In the genomic region with DNA sequence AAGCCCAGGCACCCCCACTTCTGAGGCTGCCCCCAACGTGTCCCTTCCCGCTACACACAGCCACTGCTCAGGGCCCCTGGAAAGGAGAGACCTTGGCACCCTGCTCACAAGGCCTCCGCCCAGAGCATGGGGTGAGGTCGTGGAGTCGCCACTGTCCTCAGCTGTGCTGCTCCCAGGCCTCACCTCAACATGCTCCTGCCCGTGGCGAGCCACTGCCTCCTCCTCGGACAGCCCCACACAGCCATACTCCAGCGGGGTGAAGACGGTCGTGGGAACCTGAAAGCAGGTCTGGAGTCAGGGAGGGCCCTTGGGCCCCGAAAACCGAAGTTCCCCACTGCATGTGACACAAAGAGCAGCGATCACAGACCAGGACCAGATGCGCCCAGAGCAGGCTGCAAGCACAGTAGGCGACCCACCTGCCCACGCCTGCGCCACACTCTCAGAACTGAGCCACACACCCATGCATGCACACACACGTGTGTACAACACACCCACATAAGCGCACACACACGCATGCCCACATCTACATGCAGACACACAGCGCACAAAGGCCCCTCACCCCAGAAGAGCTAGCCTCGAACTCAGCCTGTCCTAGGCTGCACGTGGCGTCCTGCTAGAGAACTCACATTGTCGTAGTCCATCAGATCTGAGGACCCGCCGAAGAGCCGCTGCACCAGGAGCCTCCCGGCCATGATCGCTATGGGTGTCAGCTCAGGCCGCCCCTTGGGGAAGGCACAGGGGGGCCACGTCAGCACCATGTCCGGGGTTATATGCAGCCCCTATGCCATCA, we compare ENCODE assay signal across 11 cellular contexts. TPM values are rescaled to one million over a fixed set of nuclear protein-coding genes. Genes with fewer than 3 reads are reported as not detected.
DNase-seq lines count a peak whose midpoint lies in the region; ATAC-seq, FAIRE-seq and TF ChIP-seq lines count a peak whose summit lies in the region.
"Had no signal": no experiment of that assay in that cellular context is flagged by ENCODE, and none has a peak within 500 bp of the region (broad histone marks: within the 10 kb centered on the region; RNA-seq: fewer than 3 reads in every experiment).

No MANE protein-coding gene starts in this region.

- DNase-seq in GM12891 (ENCODE audit: insufficient read length, low spot score) (peak; percentile 19), Peyer's patch (peak in 2 of 3 donors; percentile 40 to 42), right cardiac atrium (peak; percentile 9 to 49 (median 34)), T-helper 9 cell (no peak), OCI-M1 (lab: John Stamatoyannopoulos, UW) (no peak)
- no peak for DNase-seq in activated CD4-positive, alpha-beta memory T cell treated with anti-CD3 and anti-CD28 coated beads, Interleukin-2, amount 10 ng/mL, durations not matched to agents 7 days and 5 days
- DNase-seq: T-helper 2 cell had no signal

- H3K4me3 Mint-ChIP-seq in activated CD4-positive, alpha-beta memory T cell treated with anti-CD3 and anti-CD28 coated beads, Interleukin-2, amount 10 ng/mL, durations not matched to agents 7 days and 5 days = no peak overlapping the region
- H3K4me3 Mint-ChIP-seq: activated T-helper 1 cell treated with anti-CD3 and anti-CD28 coated beads, Interleukin-12 subunit alpha, Interleukin-12 subunit beta, Interleukin-2, Interleukin-4 antibody, amounts not matched to agents 30 ng/mL and 10 ng/mL and 1 ng/mL, durations not matched to agents 14 hours and 24 hours and 36 hours had no signal

- H3K4me1 ChIP-seq in Peyer's patch = peaks cover 0 to 11% (median 0%) of the 10 kb centered on the region in 4 donors
- H3K4me1 ChIP-seq in right cardiac atrium (ENCODE audit: control insufficient read depth, insufficient read depth, low read length) = no peaks in the 10 kb centered on the region
- H3K4me1 ChIP-seq in rectal smooth muscle tissue (ENCODE audit: control insufficient read depth, insufficient read depth, low read length) = peaks cover 16% of the 10 kb centered on the region

- intact Hi-C loops in right cardiac atrium (cut with DNase I) = no loop called here

- no peaks in the 10 kb centered on the region for H3K27me3 Mint-ChIP-seq in activated CD4-positive, alpha-beta memory T cell treated with anti-CD3 and anti-CD28 coated beads, Interleukin-2, amount 10 ng/mL, durations not matched to agents 7 days and 5 days

- no peak overlapping the region for H3K9ac ChIP-seq in rectal smooth muscle tissue (ENCODE audit: low read length)
- H3K9ac ChIP-seq: KMS-11 had no signal

- no peak overlapping the region for H3K27ac Mint-ChIP-seq in activated CD4-positive, alpha-beta memory T cell treated with anti-CD3 and anti-CD28 coated beads, Interleukin-2, amount 10 ng/mL, durations not matched to agents 7 days and 5 days
- H3K27ac Mint-ChIP-seq: activated T-helper 1 cell treated with anti-CD3 and anti-CD28 coated beads, Interleukin-12 subunit alpha, Interleukin-12 subunit beta, Interleukin-2, Interleukin-4 antibody, amounts not matched to agents 30 ng/mL and 10 ng/mL and 1 ng/mL, durations not matched to agents 14 hours and 24 hours and 36 hours had no signal

- no peak for TF ChIP-seq CTCF in Peyer's patch (IDR thresholded peaks at IDR 0.05)

- H3K4me1 Mint-ChIP-seq in activated CD4-positive, alpha-beta memory T cell treated with anti-CD3 and anti-CD28 coated beads, Interleukin-2, amount 10 ng/mL, durations not matched to agents 7 days and 5 days = no peaks in the 10 kb centered on the region

- no peak overlapping the region for H3K27ac ChIP-seq in Peyer's patch
- H3K27ac ChIP-seq in right cardiac atrium (ENCODE audit: low read length) = no peak overlapping the region
- H3K27ac ChIP-seq in rectal smooth muscle tissue (ENCODE audit: low read depth, low read length) = peak overlapping the region; percentile 19
- H3K27ac ChIP-seq: KMS-11 had no signal

- WGBS in right cardiac atrium = 94% methylated on average over 34 of the region's 34 CpGs

- no peaks in the 10 kb centered on the region for H3K36me3 Mint-ChIP-seq in activated CD4-positive, alpha-beta memory T cell treated with anti-CD3 and anti-CD28 coated beads, Interleukin-2, amount 10 ng/mL, durations not matched to agents 7 days and 5 days (ENCODE audit: low read depth)

- H3K36me3 ChIP-seq in Peyer's patch = peaks cover 0 to 5% (median 0%) of the 10 kb centered on the region in 3 donors
- no peaks in the 10 kb centered on the region for H3K36me3 ChIP-seq in rectal smooth muscle tissue (ENCODE audit: control insufficient read depth, insufficient read depth, low read length)

- no peaks in the 10 kb centered on the region for H3K9me3 ChIP-seq in Peyer's patch
- H3K9me3 ChIP-seq in right cardiac atrium (ENCODE audit: control insufficient read depth, low read length) = no peaks in the 10 kb centered on the region

- CTCF ChIA-PET in activated CD4-positive, alpha-beta memory T cell treated with anti-CD3 and anti-CD28 coated beads, Interleukin-2, amount 10 ng/mL, durations not matched to agents 7 days and 5 days (lab: Charles Lee) = no interaction called here

- H3K9me3 Mint-ChIP-seq in activated CD4-positive, alpha-beta memory T cell treated with anti-CD3 and anti-CD28 coated beads, Interleukin-2, amount 10 ng/mL, durations not matched to agents 7 days and 5 days = no peaks in the 10 kb centered on the region
- H3K9me3 Mint-ChIP-seq: activated T-helper 1 cell treated with anti-CD3 and anti-CD28 coated beads, Interleukin-12 subunit alpha, Interleukin-12 subunit beta, Interleukin-2, Interleukin-4 antibody, amounts not matched to agents 30 ng/mL and 10 ng/mL and 1 ng/mL, durations not matched to agents 14 hours and 24 hours and 36 hours had no signal

- POLR2A ChIA-PET in activated CD4-positive, alpha-beta memory T cell treated with anti-CD3 and anti-CD28 coated beads, Interleukin-2, amount 10 ng/mL, durations not matched to agents 7 days and 5 days (lab: Charles Lee) = no interaction called here

- no peak for FAIRE-seq in GM12891 (lab: Jason Lieb, UNC)

- H3K27me3 ChIP-seq in Peyer's patch (no peaks in the 10 kb centered on the region), right cardiac atrium (ENCODE audit: control insufficient read depth, insufficient read depth) (no peaks in the 10 kb centered on the region), rectal smooth muscle tissue (ENCODE audit: control insufficient read depth, insufficient read depth, low read length) (no peaks in the 10 kb centered on the region)

- H3K4me3 ChIP-seq in Peyer's patch (no peak overlapping the region), right cardiac atrium (ENCODE audit: low read length) (no peak overlapping the region), rectal smooth muscle tissue (ENCODE audit: low read length) (peak overlapping the region; percentile 44)

- ATAC-seq in right cardiac atrium = no peak
- no peak for ATAC-seq in HG02798 (IDR thresholded peaks at IDR 0.05; ENCODE audit: poor library complexity, unreplicated experiment)

- TF ChIP-seq POLR2A in GM12891 (IDR thresholded peaks at IDR 0.05; ENCODE audit: low read depth, low read length) (no peak), Peyer's patch (IDR thresholded peaks at IDR 0.05) (no peak)

TF ChIP-seq in GM12891, 5 proteins besides CTCF, POLR2A, EP300 and RAD21:
- TF ChIP-seq POLR2AphosphoS5 (IDR thresholded peaks at IDR 0.05; ENCODE audit: low read depth, low read length) (no peak), TAF1 (IDR thresholded peaks at IDR 0.05; ENCODE audit: low read depth, low read length) (no peak), POU2F2 (IDR thresholded peaks at IDR 0.05; ENCODE audit: low read depth, low read length) (no peak), SPI1 (IDR thresholded peaks at IDR 0.05; ENCODE audit: low read depth, low read length) (no peak), PAX5 (IDR thresholded peaks at IDR 0.05; ENCODE audit: insufficient read depth, low read length, severe bottlenecking) (no peak)

RNA-seq across cellular contexts. Expression of gene GNB1L, which starts 25.5 kb away (rescaled TPM):
- 3.5 TPM for polyA plus RNA-seq in GM12891 (2012; ENCODE audit: low read depth, missing spikeins)
- total RNA-seq in Peyer's patch (1 to 10 TPM; 3.1 to 6.6 (median 4.9) TPM), right cardiac atrium (1 to 10 TPM; 2.8 to 4.9 (median 4.0) TPM)
- 2.1 TPM for polyA plus RNA-seq in right cardiac atrium
- 1 to 10 TPM; 7.4 to 8.7 TPM for total RNA-seq in activated CD4-positive, alpha-beta memory T cell treated with anti-CD3 and anti-CD28 coated beads, Interleukin-2, amount 10 ng/mL, durations not matched to agents 7 days and 5 days

RNA-seq across cellular contexts. Expression of gene RTL10, which starts 25.5 kb away (rescaled TPM):
- polyA plus RNA-seq in GM12891 (2012; ENCODE audit: low read depth, missing spikeins) = 5.7 TPM
- 10 to 100 TPM in 3 of 4 donors, 1 to 10 TPM in 1; 2.5 to 26.1 (median 22.8) TPM for total RNA-seq in Peyer's patch
- total RNA-seq in right cardiac atrium = 1 to 10 TPM; 6.8 to 9.9 (median 8.8) TPM
- 5.8 TPM for polyA plus RNA-seq in right cardiac atrium
- 10 to 100 TPM; 13.3 to 13.5 TPM for total RNA-seq in activated CD4-positive, alpha-beta memory T cell treated with anti-CD3 and anti-CD28 coated beads, Interleukin-2, amount 10 ng/mL, durations not matched to agents 7 days and 5 days

Comparison
In these comparisons a context has a peak if more than half of its experiments do, and no peak if none do; other contexts are left out.
1. DNase-seq: peak in GM12891 (single experiment), Peyer's patch (2 of 3) and right cardiac atrium (3 of 3); none in T-helper 9 cell (single experiment), OCI-M1 (single experiment) and activated CD4-positive, alpha-beta memory T cell treated with anti-CD3 and anti-CD28 coated beads, Interleukin-2, amount 10 ng/mL, durations not matched to agents 7 days and 5 days (single experiment).